ENCODE assay signal across 16 cellular contexts in genomic region chr22:17920992-17921650, GRCh38.
A peak's percentile ranks its signal among the peaks of the same experiment; 100 is the strongest.
DNase-seq lines count a peak whose midpoint lies in the region; ATAC-seq and TF ChIP-seq lines count a peak whose summit lies in the region.
"Had no signal": no experiment of that assay in that cellular context is flagged by ENCODE, and none has a peak within 500 bp of the region (broad histone marks: within the 10 kb centered on the region; RNA-seq: fewer than 3 reads in every experiment).

No MANE protein-coding gene starts in this region.

- H3K4me1 Mint-ChIP-seq in brain (no peaks in the 10 kb centered on the region), memory B cell (peaks cover 44% of the 10 kb centered on the region)

- ATAC-seq in memory B cell (ENCODE audit: low read depth) (no peak), HG03378 (IDR thresholded peaks at IDR 0.05; ENCODE audit: unreplicated experiment) (no peak), HG02571 (IDR thresholded peaks at IDR 0.05; ENCODE audit: unreplicated experiment) (no peak)

- H3K27me3 Mint-ChIP-seq in brain, result no peaks in the 10 kb centered on the region
- no peaks in the 10 kb centered on the region for H3K27me3 Mint-ChIP-seq in memory B cell
- H3K27me3 Mint-ChIP-seq: activated naive CD8-positive, alpha-beta T cell; T-cell had no signal

- TF ChIP-seq CTCF in brain (conservative IDR thresholded peaks at IDR 0.05), result no peak

- H3K36me3 Mint-ChIP-seq in brain, result no peaks in the 10 kb centered on the region
- no peaks in the 10 kb centered on the region for H3K36me3 Mint-ChIP-seq in memory B cell
- H3K36me3 Mint-ChIP-seq: activated naive CD8-positive, alpha-beta T cell; T-cell had no signal

- peak overlapping the region; percentile 17 for H3K27ac ChIP-seq in temporal lobe (ENCODE audit: low read depth, low read length)
- H3K27ac ChIP-seq: BLaER1 treated with 17β-estradiol and CSF1 and Interleukin-3, amounts not matched to agents 10 nM and 100 nM; neutrophil; PC-9 had no signal

- H3K4me3 Mint-ChIP-seq in brain (no peak overlapping the region), memory B cell (peak overlapping the region; percentile 36)
- H3K4me3 Mint-ChIP-seq: activated naive CD8-positive, alpha-beta T cell; T-cell had no signal

- H3K9me3 Mint-ChIP-seq in brain, result no peaks in the 10 kb centered on the region
- no peaks in the 10 kb centered on the region for H3K9me3 Mint-ChIP-seq in memory B cell
- H3K9me3 Mint-ChIP-seq: T-cell had no signal

- H3K27ac Mint-ChIP-seq in brain (peak overlapping the region in 4 of 5 experiments; percentile 39 to 91 (median 88)), memory B cell (peak overlapping the region; percentile 81)
- H3K27ac Mint-ChIP-seq: activated naive CD8-positive, alpha-beta T cell; T-cell had no signal

- DNase-seq in LHCN-M2 (ENCODE audit: low read depth) (peak; percentile 36), memory B cell (ENCODE audit: low spot score in 2 of 2) (no peak), NCI-H187 treated with DMSO at 0.1 percent for 48 hours (lab: John Stamatoyannopoulos, UW) (no peak)
- DNase-seq: activated CD4-positive, alpha-beta T cell treated with anti-CD3 and anti-CD28 coated beads for 1 hour; hippocampal formation; NCI-H1694 treated with DMSO at 0.1 percent for 48 hours; NCI-H524 treated with DMSO at 0.1 percent for 48 hours; PC-9; T-cell had no signal
